In the genomic region with DNA sequence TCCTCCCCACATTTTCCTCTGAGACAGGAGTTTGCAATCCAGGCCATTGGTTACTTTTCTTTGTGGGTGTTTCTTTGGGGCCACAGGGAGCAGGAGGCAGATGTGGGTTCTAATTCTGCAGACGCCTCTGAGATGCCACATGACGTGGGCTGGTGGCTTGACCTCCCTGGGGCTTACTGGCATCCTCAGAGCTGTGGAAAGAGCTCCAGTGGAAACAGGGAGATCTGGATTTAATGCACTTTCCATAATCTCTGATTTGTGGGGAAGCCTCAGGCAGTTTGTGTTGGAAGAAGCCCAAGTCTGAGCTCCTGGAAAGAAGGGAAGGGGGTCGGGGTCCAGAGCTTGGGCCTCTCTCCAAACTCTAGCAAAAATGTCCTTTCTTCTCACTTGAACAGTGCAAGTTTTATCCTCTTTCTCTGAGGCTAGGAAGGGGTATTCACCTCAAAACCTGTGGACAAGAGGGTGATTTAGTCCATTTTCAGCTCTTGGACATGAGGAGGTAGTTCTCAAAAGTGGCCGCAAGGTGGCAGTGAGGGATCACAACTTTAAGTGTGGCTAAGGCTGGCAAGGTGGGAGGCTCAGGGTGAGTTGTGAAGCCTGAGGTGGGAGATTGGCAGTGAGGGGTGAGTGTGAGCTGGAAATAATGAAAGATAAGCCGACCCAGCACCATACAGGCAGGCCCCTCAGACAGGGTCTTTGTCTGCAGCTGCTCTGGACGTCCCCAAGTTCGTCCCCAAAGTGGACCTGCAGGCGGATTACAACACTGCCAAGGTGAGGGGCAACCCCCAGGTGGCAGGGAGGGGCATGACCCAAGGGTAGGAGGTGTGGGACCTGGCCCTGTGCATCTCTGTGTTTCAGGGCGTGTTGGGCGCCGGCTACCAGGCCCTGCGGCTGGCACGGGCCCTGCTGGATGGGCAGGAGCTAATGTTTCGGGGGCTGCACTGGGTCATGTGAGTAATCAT, we compare ENCODE assay signal across 8 cellular contexts. TPM values are rescaled to one million over a fixed set of nuclear protein-coding genes. Genes with fewer than 3 reads are reported as not detected.
DNase-seq lines count a peak whose midpoint lies in the region; ATAC-seq and TF ChIP-seq lines count a peak whose summit lies in the region.

No MANE protein-coding gene starts in this region.

- peaks cover 29% of the 10 kb centered on the region for H3K36me3 Mint-ChIP-seq in activated naive CD4-positive, alpha-beta T cell treated with anti-CD3 and anti-CD28 coated beads for 36 hours (ENCODE audit: low read depth)
- peaks cover 3% of the 10 kb centered on the region for H3K36me3 Mint-ChIP-seq in progenitor cell of endocrine pancreas (ENCODE audit: insufficient read depth)

- CTCF ChIA-PET in activated naive CD4-positive, alpha-beta T cell treated with anti-CD3 and anti-CD28 coated beads for 36 hours (lab: Charles Lee) = interaction anchor here (0.6 to 5.5 kb wide), 44 partner anchors 9 to 345 kb away, joined by 3 to 57 read pairs (median 4); a partner anchor contains a TSS

- peak overlapping the region; percentile 67 for H3K27ac Mint-ChIP-seq in activated naive CD4-positive, alpha-beta T cell treated with anti-CD3 and anti-CD28 coated beads for 36 hours
- peak overlapping the region; percentile 2 for H3K27ac Mint-ChIP-seq in progenitor cell of endocrine pancreas

- H3K9me3 Mint-ChIP-seq in activated naive CD4-positive, alpha-beta T cell treated with anti-CD3 and anti-CD28 coated beads for 36 hours = no peaks in the 10 kb centered on the region
- H3K9me3 Mint-ChIP-seq in progenitor cell of endocrine pancreas (ENCODE audit: low read depth) = no peaks in the 10 kb centered on the region

- H3K4me3 Mint-ChIP-seq in activated naive CD4-positive, alpha-beta T cell treated with anti-CD3 and anti-CD28 coated beads for 36 hours = no peak overlapping the region
- H3K4me3 Mint-ChIP-seq in progenitor cell of endocrine pancreas (ENCODE audit: low read depth) = no peak overlapping the region

- no peaks in the 10 kb centered on the region for H3K27me3 Mint-ChIP-seq in activated naive CD4-positive, alpha-beta T cell treated with anti-CD3 and anti-CD28 coated beads for 36 hours (ENCODE audit: low read depth)
- H3K27me3 Mint-ChIP-seq in progenitor cell of endocrine pancreas = peaks cover 3% of the 10 kb centered on the region

- H3K4me1 Mint-ChIP-seq in activated naive CD4-positive, alpha-beta T cell treated with anti-CD3 and anti-CD28 coated beads for 36 hours (ENCODE audit: low read depth) = peaks cover 35% of the 10 kb centered on the region
- peaks cover 1% of the 10 kb centered on the region for H3K4me1 Mint-ChIP-seq in progenitor cell of endocrine pancreas (ENCODE audit: low read depth)

- peak; percentile 85 for TF ChIP-seq CTCF in progenitor cell of endocrine pancreas (IDR thresholded peaks at IDR 0.05; ENCODE audit: unreplicated experiment)

- intact Hi-C loops in activated naive CD4-positive, alpha-beta T cell treated with anti-CD3 and anti-CD28 coated beads for 36 hours (cut with micrococcal nuclease) = loop anchor here (1.0 to 2.0 kb wide), 4 partner anchors 17 to 185 kb away; a partner anchor contains a TSS

- peak; percentile 89 for ATAC-seq in SK-N-SH treated with all-trans-retinoic acid at 6 μM for 48 hours
- no peak for ATAC-seq in HG03520 (IDR thresholded peaks at IDR 0.05; ENCODE audit: unreplicated experiment)
- ATAC-seq in GM19467 (IDR thresholded peaks at IDR 0.05; ENCODE audit: unreplicated experiment) = no peak

- DNase-seq in GM04504 (ENCODE audit: low read depth) = peak; percentile 47
- peak; percentile 84 for DNase-seq in NAMALWA (ENCODE audit: low spot score)
- DNase-seq in activated naive CD4-positive, alpha-beta T cell treated with anti-CD3 and anti-CD28 coated beads for 36 hours = peak; percentile 85
- DNase-seq in glomerular visceral epithelial cell (ENCODE audit: extremely low spot score) = peak; percentile 80
- peak; percentile 56 for DNase-seq in progenitor cell of endocrine pancreas (ENCODE audit: low spot score, unreplicated experiment)

TF ChIP-seq in SK-N-SH treated with all-trans-retinoic acid at 6 μM for 48 hours, 23 proteins besides CTCF, POLR2A, EP300 and RAD21:
- TF ChIP-seq BACH2 (CRISPR knock-in tag; IDR thresholded peaks at IDR 0.05; ENCODE audit: borderline replicate concordance) (no peak), ESRRG (CRISPR knock-in tag; IDR thresholded peaks at IDR 0.05) (no peak), ZNF8 (CRISPR knock-in tag; IDR thresholded peaks at IDR 0.05) (no peak), CSDC2 (CRISPR knock-in tag; IDR thresholded peaks at IDR 0.05) (no peak), SNAI2 (CRISPR knock-in tag; IDR thresholded peaks at IDR 0.05) (no peak), RARB (CRISPR knock-in tag; IDR thresholded peaks at IDR 0.05) (no peak), ARNTL (CRISPR knock-in tag; IDR thresholded peaks at IDR 0.05; ENCODE audit: borderline replicate concordance, low read depth) (no peak)

RNA-seq across cellular contexts. Expression of a gene that starts 9.2 kb away (rescaled TPM):
- total RNA-seq in activated naive CD4-positive, alpha-beta T cell treated with anti-CD3 and anti-CD28 coated beads for 36 hours = 1 to 10 TPM; 7.0 to 8.6 TPM
- total RNA-seq in progenitor cell of endocrine pancreas = 5.1 and 6.4 TPM in 2 replicates

RNA-seq across cellular contexts. Expression of a gene that starts 27.9 kb away (rescaled TPM):
- total RNA-seq in activated naive CD4-positive, alpha-beta T cell treated with anti-CD3 and anti-CD28 coated beads for 36 hours = 100 to 1,000 TPM; 257 to 258 TPM
- total RNA-seq in progenitor cell of endocrine pancreas = 7.0 and 7.9 TPM in 2 replicates

Comparison
In these comparisons a context has a peak if more than half of its experiments do, and no peak if none do; other contexts are left out.
1. RNA of a gene that starts 27.9 kb away (total RNA-seq): 257 to 258 TPM in activated naive CD4-positive, alpha-beta T cell treated with anti-CD3 and anti-CD28 coated beads for 36 hours; 7.0 to 7.9 TPM in progenitor cell of endocrine pancreas; every median in the first group is over 10 times any median in the second.
2. Peak in every context shown above with its lines, with median percentiles within 50 percentile points of each other: DNase-seq.